2 cellular contexts compared by ENCODE assay signal in the genomic region with DNA sequence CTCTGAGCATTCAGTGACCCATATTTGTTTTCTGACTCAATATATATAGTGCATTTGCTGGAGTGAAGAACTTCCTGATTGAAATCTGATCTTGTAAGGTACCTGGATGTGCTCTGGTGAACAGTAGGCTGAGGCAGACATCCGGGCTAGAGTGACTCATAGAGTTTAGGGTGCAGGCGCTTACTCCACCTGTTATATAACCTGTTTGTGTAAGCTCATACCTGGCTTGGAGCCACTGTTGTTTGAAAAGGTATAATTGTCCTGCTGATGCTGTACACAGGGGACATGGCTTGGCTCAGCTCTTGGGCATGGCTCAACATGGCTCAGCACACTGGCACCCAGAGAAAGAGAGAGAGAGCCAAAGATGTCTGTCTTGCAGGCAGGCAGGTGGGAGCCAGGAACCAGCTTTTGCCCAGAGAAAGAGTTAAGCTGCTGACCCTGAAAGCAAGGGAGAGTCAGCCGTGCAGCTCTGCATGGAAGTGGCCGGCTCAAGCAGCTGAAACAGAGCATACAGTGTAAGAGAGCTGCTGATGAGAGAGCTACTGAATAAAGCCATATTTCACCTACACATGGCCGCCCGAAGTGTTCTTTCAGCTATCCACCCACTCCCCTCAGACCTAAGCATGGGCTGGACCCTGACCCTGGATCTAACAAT.
A peak's percentile ranks its signal among the peaks of the same experiment; 100 is the strongest.
TF ChIP-seq lines count a peak whose summit lies in the region.

No MANE protein-coding gene starts in this region.

TF ChIP-seq in A549, 52 proteins besides CTCF, POLR2A, EP300 and RAD21:
- TF ChIP-seq, protein P1, sequence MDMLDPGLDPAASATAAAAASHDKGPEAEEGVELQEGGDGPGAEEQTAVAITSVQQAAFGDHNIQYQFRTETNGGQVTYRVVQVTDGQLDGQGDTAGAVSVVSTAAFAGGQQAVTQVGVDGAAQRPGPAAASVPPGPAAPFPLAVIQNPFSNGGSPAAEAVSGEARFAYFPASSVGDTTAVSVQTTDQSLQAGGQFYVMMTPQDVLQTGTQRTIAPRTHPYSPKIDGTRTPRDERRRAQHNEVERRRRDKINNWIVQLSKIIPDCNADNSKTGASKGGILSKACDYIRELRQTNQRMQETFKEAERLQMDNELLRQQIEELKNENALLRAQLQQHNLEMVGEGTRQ (IDR thresholded peaks at IDR 0.05) = no peak
- TF ChIP-seq FOSL2 (IDR thresholded peaks at IDR 0.05) (0 out of 2 replicates have a peak, but pooled peaks have one; percentile 6), FOSL2 (CRISPR knock-in tag; IDR thresholded peaks at IDR 0.05) (no peak)

TF ChIP-seq in IMR-90, 13 proteins besides CTCF, POLR2A, EP300 and RAD21:
- TF ChIP-seq MAZ (IDR thresholded peaks at IDR 0.05; ENCODE audit: borderline replicate concordance, low read depth, low read length) = no peak
- TF ChIP-seq NFE2L2 (IDR thresholded peaks at IDR 0.05; ENCODE audit: low read depth, low read length) = no peak
- no peak for TF ChIP-seq CEBPB (IDR thresholded peaks at IDR 0.05; ENCODE audit: low read depth, low read length)
- no peak for TF ChIP-seq MAFK (IDR thresholded peaks at IDR 0.05; ENCODE audit: low read depth, low read length)
- no peak for TF ChIP-seq MXI1 (IDR thresholded peaks at IDR 0.05; ENCODE audit: borderline replicate concordance, low read depth, low read length)
- TF ChIP-seq RCOR1 (IDR thresholded peaks at IDR 0.05; ENCODE audit: insufficient replicate concordance, low read length) = no peak
- no peak for TF ChIP-seq CHD1 (IDR thresholded peaks at IDR 0.05; ENCODE audit: low read depth, low read length)
- TF ChIP-seq SMC3 (IDR thresholded peaks at IDR 0.05; ENCODE audit: low read depth, low read length) = no peak
TF ChIP-seq in IMR-90: peak in this region for 0.
